8 cellular contexts compared by ENCODE assay signal in the genomic region with DNA sequence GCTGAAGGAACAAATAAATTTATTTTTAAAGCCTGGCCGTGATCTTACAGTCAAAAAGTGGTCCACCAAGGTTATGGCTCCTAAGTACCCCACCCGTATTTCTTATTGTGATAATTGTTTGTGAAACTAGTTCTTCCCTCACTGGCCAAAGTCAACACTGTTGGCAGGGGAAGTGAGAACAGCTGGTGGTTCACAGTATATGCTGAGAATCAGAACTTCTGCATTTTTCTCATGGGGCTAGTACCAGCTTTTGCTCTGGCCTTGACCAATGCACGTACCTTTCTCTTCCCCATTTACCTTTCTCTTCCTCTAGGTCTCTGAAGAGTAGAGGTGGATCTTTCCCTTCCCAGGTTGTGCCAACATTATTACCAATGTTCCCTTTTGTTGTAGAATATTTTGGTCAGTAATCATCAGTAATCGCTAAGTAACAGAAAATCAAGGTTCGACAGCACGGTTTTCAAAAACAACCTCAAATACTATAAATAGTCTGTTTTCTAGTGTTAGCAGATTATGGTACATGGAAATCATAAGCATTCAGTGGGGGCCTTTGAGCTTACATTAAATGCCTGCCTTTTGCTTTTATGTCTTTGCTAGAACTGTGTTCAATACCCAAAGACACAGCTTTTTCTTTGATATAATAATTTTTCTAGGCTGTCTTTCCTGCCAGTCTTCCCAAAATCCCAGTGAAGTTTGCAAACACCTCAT.
DNase-seq lines count a peak whose midpoint lies in the region; ATAC-seq, FAIRE-seq and TF ChIP-seq lines count a peak whose summit lies in the region.

No MANE protein-coding gene starts in this region.

- H3K4me1 ChIP-seq in neutrophil (ENCODE audit: control insufficient read depth in 1 of 2, insufficient read depth in 1 of 2, low read depth in 1 of 2, low read length in 1 of 2) (peaks cover 45 to 54% of the 10 kb centered on the region in 2 experiments), ovary (ENCODE audit: insufficient read depth) (peaks cover 5% of the 10 kb centered on the region)

- intact Hi-C loops in ovary (cut with DNase I): no loop called here

- H3K36me3 ChIP-seq in neutrophil (no peaks in the 10 kb centered on the region), ovary (no peaks in the 10 kb centered on the region)

- FAIRE-seq in GM19239 (lab: Jason Lieb, UNC): peak; percentile 76

- ATAC-seq in HG02981 (IDR thresholded peaks at IDR 0.05; ENCODE audit: unreplicated experiment): peak; percentile 99

- H3K9me3 ChIP-seq in neutrophil: no peaks in the 10 kb centered on the region
- H3K9me3 ChIP-seq in ovary: no peaks in the 10 kb centered on the region

- no peak for TF ChIP-seq POLR2A in ovary (IDR thresholded peaks at IDR 0.05)

- DNase-seq in GM19239 (ENCODE audit: insufficient read length, low spot score) (no peak), SIG-M5 treated with dmso at 0.1 percent for 504 hours (lab: John Stamatoyannopoulos, UW; ENCODE audit: unreplicated experiment) (peak; percentile 80), glomerular visceral epithelial cell (ENCODE audit: extremely low spot score) (no peak), islet precursor cell (no peak), AG08396 (ENCODE audit: low spot score) (no peak), ovary (no peak)

- WGBS in ovary, 3 donors: 12 to 41% (median 29%) methylated on average over 6 of the region's 6 CpGs

- H3K27ac ChIP-seq in neutrophil: peak overlapping the region; percentile 83
- peak overlapping the region in 1 of 2 donors; percentile 1 for H3K27ac ChIP-seq in ovary

- TF ChIP-seq EP300 in ovary (IDR thresholded peaks at IDR 0.05): no peak

- no peak overlapping the region for H3K4me3 ChIP-seq in neutrophil (ENCODE audit: low read depth in 1 of 2, low read length in 1 of 2)
- H3K4me3 ChIP-seq in ovary: no peak overlapping the region

- H3K27me3 ChIP-seq in neutrophil (no peaks in the 10 kb centered on the region), ovary (no peaks in the 10 kb centered on the region)

- TF ChIP-seq CTCF in neutrophil (IDR thresholded peaks at IDR 0.05) (no peak), ovary (IDR thresholded peaks at IDR 0.05) (no peak)
